In the genomic region with DNA sequence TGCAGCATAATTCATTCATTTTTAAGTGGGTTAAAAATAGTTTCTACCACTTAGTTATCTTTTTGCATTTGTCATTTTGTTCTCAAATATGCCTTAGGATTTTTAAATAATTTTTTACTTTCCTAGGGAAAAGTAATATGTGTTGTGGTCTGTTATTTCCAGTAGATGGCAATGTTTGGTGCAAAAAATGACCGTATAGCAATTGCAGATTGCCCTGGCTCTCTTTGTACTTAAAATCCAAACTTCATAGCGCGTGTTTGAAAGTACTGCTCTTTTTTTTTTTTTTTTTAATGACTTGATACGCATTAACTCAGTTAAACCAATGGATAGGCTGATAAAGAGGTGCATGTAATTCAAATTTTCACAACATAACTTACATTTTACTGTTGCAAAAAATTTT, we compare ENCODE assay signal across 7 cellular contexts.
A peak's percentile ranks its signal among the peaks of the same experiment; 100 is the strongest.
DNase-seq lines count a peak whose midpoint lies in the region; ATAC-seq and TF ChIP-seq lines count a peak whose summit lies in the region.

No MANE protein-coding gene starts in this region.

- H3K4me3 ChIP-seq in GM12864 (ENCODE audit: low read depth, low read length) (no peak overlapping the region), cardiac fibroblast (replicated peaks in 1 of 2; ENCODE audit: low read depth in 2 of 2, low read length in 2 of 2) (no peak overlapping the region)

- intact Hi-C loops in sciatic nerve (cut with DNase I) = no loop called here

- DNase-seq in GM12864 (ENCODE audit: low read depth) (no peak), NCI-H1105 treated with DMSO at 0.1 percent for 48 hours (lab: John Stamatoyannopoulos, UW) (peak; percentile 52), cardiac fibroblast (ENCODE audit: low read depth in 2 of 2) (peak; percentile 60 to 62), myocyte (ENCODE audit: low read depth) (peak; percentile 21), sciatic nerve (ENCODE audit: low spot score) (no peak), NCI-H2029 (lab: John Stamatoyannopoulos, UW) (no peak)
- no peak for DNase-seq in activated CD8-positive, alpha-beta memory T cell treated with anti-CD3 and anti-CD28 coated beads for 24 hours

- ATAC-seq in sciatic nerve = no peak

- peak; percentile 21 for TF ChIP-seq CTCF in GM12864 (IDR thresholded peaks at IDR 0.05; ENCODE audit: low read depth, low read length, missing control alignments)
- TF ChIP-seq CTCF in cardiac fibroblast (IDR thresholded peaks at IDR 0.05; ENCODE audit: low read depth, low read length) = peak; percentile 19

Comparison
In these comparisons a context has a peak if more than half of its experiments do, and no peak if none do; other contexts are left out.
1. DNase-seq: peak in NCI-H1105 treated with DMSO at 0.1 percent for 48 hours (single experiment), cardiac fibroblast (2 of 2) and myocyte (single experiment); none in GM12864 (single experiment), sciatic nerve (single experiment), activated CD8-positive, alpha-beta memory T cell treated with anti-CD3 and anti-CD28 coated beads for 24 hours (single experiment) and NCI-H2029 (single experiment).